In the genomic region with DNA sequence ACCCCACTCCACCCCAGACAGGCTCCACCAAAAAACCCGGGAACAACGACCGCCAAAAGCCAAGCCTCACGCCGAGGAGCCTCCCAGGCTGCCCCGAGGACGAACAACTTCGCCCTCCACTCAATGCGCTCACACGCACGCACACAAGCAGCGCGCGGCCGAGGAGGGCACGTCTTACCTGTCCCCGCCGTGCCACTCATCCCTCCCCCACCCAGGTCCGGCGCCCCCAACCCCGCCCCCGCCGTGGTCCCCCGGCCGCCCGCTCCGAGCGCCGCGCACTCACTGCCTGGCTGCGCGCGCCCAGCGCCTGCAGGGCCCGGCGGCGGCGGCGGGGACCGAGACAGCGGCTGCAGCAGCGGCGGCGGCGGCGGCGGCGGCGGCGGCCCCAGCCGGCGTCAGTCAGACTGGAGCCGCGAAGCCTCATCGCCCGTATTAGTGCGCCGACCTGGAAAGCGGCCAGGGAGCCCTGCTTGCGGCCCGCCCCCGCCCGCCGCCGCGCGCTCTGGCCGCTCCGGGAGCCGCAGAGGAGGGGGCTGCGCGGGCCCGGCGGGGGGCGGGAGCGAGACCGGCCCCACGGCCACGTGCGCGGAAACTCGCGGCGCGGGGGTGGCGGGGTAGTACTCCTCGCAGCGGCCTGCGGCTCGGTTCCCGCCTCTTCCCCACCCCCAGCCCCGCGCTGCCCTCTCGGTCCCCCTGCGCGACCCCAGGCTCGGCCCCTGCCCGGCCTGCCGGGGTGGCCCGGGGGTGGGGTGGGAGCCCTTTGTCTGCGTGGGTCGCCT, we compare ENCODE assay signal across 9 cellular contexts. TPM values are rescaled to one million over a fixed set of nuclear protein-coding genes. Genes with fewer than 3 reads are reported as not detected.
A peak's percentile ranks its signal among the peaks of the same experiment; 100 is the strongest.
DNase-seq lines count a peak whose midpoint lies in the region; ATAC-seq, FAIRE-seq and TF ChIP-seq lines count a peak whose summit lies in the region.
"Had no signal": no experiment of that assay in that cellular context is flagged by ENCODE, and none has a peak within 500 bp of the region (broad histone marks: within the 10 kb centered on the region; RNA-seq: fewer than 3 reads in every experiment).

A gene (minus strand): TSS at position 406 of the 779 bp plus-strand sequence. CDS start 40,549 bp downstream, outside the sequence.

- no peak within 1 kb of the TSS for H3K27ac Mint-ChIP-seq in activated CD4-positive, alpha-beta memory T cell treated with anti-CD3 and anti-CD28 coated beads for 36 hours
- no peak within 1 kb of the TSS for H3K27ac Mint-ChIP-seq in naive B cell

- H3K36me3 ChIP-seq in uterus, result no peaks in the 10 kb centered on the region

- peak within 1 kb of the TSS; percentile 71 to 74 for H3K27ac ChIP-seq in uterus

- TF ChIP-seq CTCF in fibroblast of pulmonary artery (IDR thresholded peaks at IDR 0.05; ENCODE audit: low read length, missing control alignments) (no peak), uterus (IDR thresholded peaks at IDR 0.05) (no peak)

- no peaks in the 10 kb centered on the region for H3K27me3 ChIP-seq in uterus

- no peak for FAIRE-seq in H54 (lab: Jason Lieb, UNC)
- FAIRE-seq: islet of Langerhans had no signal

- H3K36me3 Mint-ChIP-seq in activated CD4-positive, alpha-beta memory T cell treated with anti-CD3 and anti-CD28 coated beads for 36 hours, result no peaks in the 10 kb centered on the region
- no peaks in the 10 kb centered on the region for H3K36me3 Mint-ChIP-seq in naive B cell

- H3K4me3 ChIP-seq in fibroblast of pulmonary artery (replicated peaks; ENCODE audit: low read depth, low read length), result peak within 1 kb of the TSS; percentile 58
- H3K4me3 ChIP-seq in uterus, result peak within 1 kb of the TSS; percentile 66 to 86

- peaks cover 3% of the 10 kb centered on the region for H3K4me1 Mint-ChIP-seq in activated CD4-positive, alpha-beta memory T cell treated with anti-CD3 and anti-CD28 coated beads for 36 hours (ENCODE audit: low read depth)
- peaks cover 0 to 9% (median 4%) of the 10 kb centered on the region in 3 donors for H3K4me1 Mint-ChIP-seq in naive B cell

- CTCF ChIA-PET in activated CD4-positive, alpha-beta memory T cell treated with anti-CD3 and anti-CD28 coated beads for 36 hours (lab: Charles Lee), result no interaction called here

- POLR2A ChIA-PET in activated CD4-positive, alpha-beta memory T cell treated with anti-CD3 and anti-CD28 coated beads for 36 hours (lab: Charles Lee), result no interaction called here

- DNase-seq in NCI-H1417 (lab: John Stamatoyannopoulos, UW) (peak; percentile 77 to 83 (median 79)), NCI-H1417 treated with DMSO at 0.1 percent for 48 hours (lab: John Stamatoyannopoulos, UW) (no peak), H54 (ENCODE audit: insufficient read length, low spot score) (peak; percentile 8), NCI-H128 (lab: John Stamatoyannopoulos, UW; ENCODE audit: unreplicated experiment) (peak; percentile 70), fibroblast of pulmonary artery (ENCODE audit: low read depth) (peak; percentile 73), naive B cell (no peak), uterus (peak; percentile 78 to 80)
- DNase-seq in activated CD4-positive, alpha-beta memory T cell treated with anti-CD3 and anti-CD28 coated beads for 36 hours, result peak; percentile 33

- no peaks in the 10 kb centered on the region for H3K9me3 Mint-ChIP-seq in activated CD4-positive, alpha-beta memory T cell treated with anti-CD3 and anti-CD28 coated beads for 36 hours
- H3K9me3 Mint-ChIP-seq in naive B cell, result no peaks in the 10 kb centered on the region

- intact Hi-C loops in activated CD4-positive, alpha-beta memory T cell treated with anti-CD3 and anti-CD28 coated beads for 36 hours (cut with micrococcal nuclease), result no loop called here
- intact Hi-C loops in uterus (cut with DNase I; ENCODE audit: low total_unique reads), result no loop called here

- no peaks in the 10 kb centered on the region for H3K4me1 ChIP-seq in uterus

- peak within 1 kb of the TSS; percentile 62 for H3K4me3 Mint-ChIP-seq in activated CD4-positive, alpha-beta memory T cell treated with anti-CD3 and anti-CD28 coated beads for 36 hours
- H3K4me3 Mint-ChIP-seq in naive B cell, result peak within 1 kb of the TSS; percentile 67 to 90 (median 76)

- no peaks in the 10 kb centered on the region for H3K9me3 ChIP-seq in uterus

- TF ChIP-seq POLR2A in H54 (IDR thresholded peaks at IDR 0.05; ENCODE audit: low read depth, low read length), result no peak
- peak; percentile 61 to 63 for TF ChIP-seq POLR2A in uterus (IDR thresholded peaks at IDR 0.05)

- peak; percentile 40 to 62 for ATAC-seq in naive B cell (ENCODE audit: low read depth in 2 of 2)

- peaks cover 51% of the 10 kb centered on the region for H3K27me3 Mint-ChIP-seq in activated CD4-positive, alpha-beta memory T cell treated with anti-CD3 and anti-CD28 coated beads for 36 hours
- peaks cover 58 to 68% (median 63%) of the 10 kb centered on the region in 3 donors for H3K27me3 Mint-ChIP-seq in naive B cell

RNA-seq across cellular contexts. Expression of the gene that starts here (rescaled TPM):
- total RNA-seq in activated CD4-positive, alpha-beta memory T cell treated with anti-CD3 and anti-CD28 coated beads for 36 hours, result not detected
- polyA plus RNA-seq in naive B cell (ENCODE audit: low read depth in 6 of 6), result under 1 TPM in 3 of 6 donors, not detected in 3; 0.07 to 0.09 (median 0.07) TPM
- total RNA-seq in uterus, result 10 to 100 TPM in 3 of 4 donors, 1 to 10 TPM in 1; 3.6 to 31.0 (median 23.9) TPM

Comparison
In these comparisons a context has a peak if more than half of its experiments do, and no peak if none do; other contexts are left out.
1. RNA of the gene that starts here (total RNA-seq): 3.6 to 31.0 TPM in uterus; not detected in activated CD4-positive, alpha-beta memory T cell treated with anti-CD3 and anti-CD28 coated beads for 36 hours; every median in the first group is over 4 times any median in the second.
2. DNase-seq: peak in NCI-H1417 (3 of 3), H54 (single experiment), NCI-H128 (single experiment), fibroblast of pulmonary artery (single experiment) and uterus (2 of 2); none in NCI-H1417 treated with DMSO at 0.1 percent for 48 hours (single experiment) and naive B cell (single experiment).
3. Peak in DNase-seq in activated CD4-positive, alpha-beta memory T cell treated with anti-CD3 and anti-CD28 coated beads for 36 hours; RNA of the gene not detected or under 1 TPM.
4. Peak in ATAC-seq in naive B cell; RNA of the gene not detected or under 1 TPM.